In genomic region chr5:119400248-119400647, GRCh38 we compare ENCODE assay signal across 9 cellular contexts. TPM values are rescaled to one million over a fixed set of nuclear protein-coding genes. Genes with fewer than 3 reads are reported as not detected.
DNase-seq lines count a peak whose midpoint lies in the region; ATAC-seq, FAIRE-seq and TF ChIP-seq lines count a peak whose summit lies in the region.
"Had no signal": no experiment of that assay in that cellular context is flagged by ENCODE, and none has a peak within 500 bp of the region (broad histone marks: within the 10 kb centered on the region; RNA-seq: fewer than 3 reads in every experiment).

No MANE protein-coding gene starts in this region.

- CTCF ChIA-PET in Panc1 (lab: Charles Lee): no interaction called here

- TF ChIP-seq POLR2A in gastroesophageal sphincter (IDR thresholded peaks at IDR 0.05) (no peak), ovary (IDR thresholded peaks at IDR 0.05) (no peak)

- FAIRE-seq in urothelium cell line (lab: Jason Lieb, UNC): no peak

- in situ Hi-C loops in Panc1 (cut with HindIII; ENCODE audit: low pct_unique_long_range_greater_than_20kb, low sequenced_read_pairs): no loop called here

- no peaks in the 10 kb centered on the region for H3K9me3 ChIP-seq in Panc1 (ENCODE audit: control insufficient read depth, insufficient read depth, low read depth, low read length)
- H3K9me3 ChIP-seq in gastroesophageal sphincter: no peaks in the 10 kb centered on the region
- H3K9me3 ChIP-seq in ovary: no peaks in the 10 kb centered on the region
- no peaks in the 10 kb centered on the region for H3K9me3 ChIP-seq in left lung
- H3K9me3 ChIP-seq: thoracic aorta had no signal

- TF ChIP-seq EP300 in gastroesophageal sphincter (IDR thresholded peaks at IDR 0.05) (no peak), ovary (IDR thresholded peaks at IDR 0.05) (no peak)

- BruUV-seq in Panc1 (replicated peaks; lab: Mats Ljungman, UMichigan): no TSS peak

- WGBS in gastroesophageal sphincter (ENCODE audit: low coverage in 1 of 2), 2 donors: 64 to 65% methylated on average over 2 of the region's 2 CpGs
- WGBS in ovary, 3 donors: 64 to 77% (median 67%) methylated on average over 2 of the region's 2 CpGs

- POLR2A ChIA-PET in Panc1 (lab: Charles Lee): interaction anchor here (0.6 kb wide), 1 partner anchor 13 kb away, joined by 3 read pairs; no protein-coding TSS in a partner anchor

- intact Hi-C loops in Panc1 (cut with micrococcal nuclease; ENCODE audit: unreplicated experiment): no loop called here
- intact Hi-C loops in ovary (cut with DNase I): loop anchor here in 1 of 4 donors (10.0 kb wide), 1 partner anchor 415 kb away; the partner anchor contains the start of gene DTWD2
- intact Hi-C loops in left lung (cut with DNase I): no loop called here

- H3K4me1 ChIP-seq in Panc1 (ENCODE audit: control insufficient read depth, insufficient read depth, low read length) (peaks cover 3% of the 10 kb centered on the region; the same call in 1 of the 2 replicates), gastroesophageal sphincter (peaks cover 0 to 37% (median 7%) of the 10 kb centered on the region in 3 donors), ovary (ENCODE audit: insufficient read depth) (no peaks in the 10 kb centered on the region), left lung (peaks cover 0 to 48% of the 10 kb centered on the region in 2 donors)

- H3K4me3 ChIP-seq in Panc1 (ENCODE audit: low read depth in 2 of 2, low read length in 2 of 2) (no peak overlapping the region), gastroesophageal sphincter (no peak overlapping the region), ovary (no peak overlapping the region), left lung (no peak overlapping the region)
- H3K4me3 ChIP-seq: thoracic aorta had no signal

- ATAC-seq in Panc1: peak; percentile 42; the same call in 1 of the 2 replicates
- no peak for ATAC-seq in gastroesophageal sphincter
- no peak for ATAC-seq in left lung
- ATAC-seq in HG03095 (IDR thresholded peaks at IDR 0.05; ENCODE audit: unreplicated experiment): no peak

- H3K27ac ChIP-seq in Panc1 (ENCODE audit: low read length): no peak overlapping the region
- H3K27ac ChIP-seq in gastroesophageal sphincter: peak overlapping the region in 3 of 4 donors; percentile 59 to 72 (median 62)
- H3K27ac ChIP-seq in ovary: no peak overlapping the region
- H3K27ac ChIP-seq in left lung: no peak overlapping the region

- TF ChIP-seq CTCF in Panc1 (IDR thresholded peaks at IDR 0.05): no peak
- TF ChIP-seq CTCF in gastroesophageal sphincter (IDR thresholded peaks at IDR 0.05): no peak
- TF ChIP-seq CTCF in ovary (IDR thresholded peaks at IDR 0.05): no peak
- TF ChIP-seq CTCF in left lung (IDR thresholded peaks at IDR 0.05): no peak

- H3K36me3 ChIP-seq in Panc1 (ENCODE audit: control insufficient read depth, insufficient read depth, low read length): no peaks in the 10 kb centered on the region
- no peaks in the 10 kb centered on the region for H3K36me3 ChIP-seq in gastroesophageal sphincter
- H3K36me3 ChIP-seq in ovary: no peaks in the 10 kb centered on the region
- H3K36me3 ChIP-seq in left lung: no peaks in the 10 kb centered on the region
- H3K36me3 ChIP-seq: thoracic aorta had no signal

- H3K27me3 ChIP-seq in Panc1 (ENCODE audit: control insufficient read depth, insufficient read depth, low read length): 0 out of 2 replicates have a peak, but pooled peaks cover 3% of the 10 kb centered on the region
- H3K27me3 ChIP-seq in gastroesophageal sphincter: no peaks in the 10 kb centered on the region
- H3K27me3 ChIP-seq in ovary: no peaks in the 10 kb centered on the region
- no peaks in the 10 kb centered on the region for H3K27me3 ChIP-seq in left lung

- peak; percentile 46 for DNase-seq in stimulated activated CD4-positive, alpha-beta T cell treated with anti-CD3 and anti-CD28 coated beads, Interleukin-1b, Interleukin-23, amount 100 ng/mL, for 48 hours
- DNase-seq in stimulated activated CD4-positive, alpha-beta T cell treated with anti-CD3 and anti-CD28 coated beads, Interleukin-12 subunit alpha, Interleukin-12 subunit beta, amount 100 ng/mL, for 4 hours: no peak
- DNase-seq in Panc1 (ENCODE audit: low read depth, low spot score): no peak
- peak; percentile 16 for DNase-seq in urothelium cell line (ENCODE audit: low spot score)
- no peak for DNase-seq in ovary
- no peak for DNase-seq in left lung

RNA-seq across cellular contexts. Expression of gene TNFAIP8, which starts 44.4 kb away (rescaled TPM):
- total RNA-seq in Panc1 (2021; ENCODE audit: unreplicated experiment) (8.0 TPM), gastroesophageal sphincter (10 to 100 TPM; 25.4 to 76.7 (median 31.6) TPM), ovary (10 to 100 TPM in 1 of 7 donors, 1 to 10 TPM in 6; 1.4 to 14.6 (median 4.5) TPM), left lung (10 to 100 TPM; 15.6 to 30.1 TPM)
- 6.9 TPM for polyA plus RNA-seq in Panc1 (2012; ENCODE audit: insufficient read length)
- 10 to 100 TPM in 1 of 2 donors, 1 to 10 TPM in 1; 5.0 to 12.0 TPM for polyA plus RNA-seq in ovary

RNA-seq across cellular contexts. Expression of gene HSD17B4, which starts 52.0 kb away (rescaled TPM):
- 107 TPM for total RNA-seq in Panc1 (2021; ENCODE audit: unreplicated experiment)
- 121 TPM for polyA plus RNA-seq in Panc1 (2012; ENCODE audit: insufficient read length)
- 100 to 1,000 TPM in 1 of 4 donors, 10 to 100 TPM in 3; 69.4 to 108 (median 97.2) TPM for total RNA-seq in gastroesophageal sphincter
- total RNA-seq in ovary: 100 to 1,000 TPM in 5 of 7 donors, 10 to 100 TPM in 2; 54.6 to 169 (median 129) TPM
- 100 to 1,000 TPM in 1 of 2 donors, 10 to 100 TPM in 1; 75.9 to 208 TPM for polyA plus RNA-seq in ovary
- 100 to 1,000 TPM; 351 to 413 TPM for total RNA-seq in left lung

Comparison
In these comparisons a context has a peak if more than half of its experiments do, and no peak if none do; other contexts are left out.
1. DNase-seq: peak in stimulated activated CD4-positive, alpha-beta T cell treated with anti-CD3 and anti-CD28 coated beads, Interleukin-1b, Interleukin-23, amount 100 ng/mL, for 48 hours (single experiment) and urothelium cell line (single experiment); none in stimulated activated CD4-positive, alpha-beta T cell treated with anti-CD3 and anti-CD28 coated beads, Interleukin-12 subunit alpha, Interleukin-12 subunit beta, amount 100 ng/mL, for 4 hours (single experiment), Panc1 (single experiment), ovary (0 of 5) and left lung (0 of 2).
2. H3K27ac ChIP-seq: peak in gastroesophageal sphincter (3 of 4); none in Panc1 (single experiment), ovary (0 of 2) and left lung (0 of 2).